ENCODE assay signal across 13 cellular contexts in the genomic region with DNA sequence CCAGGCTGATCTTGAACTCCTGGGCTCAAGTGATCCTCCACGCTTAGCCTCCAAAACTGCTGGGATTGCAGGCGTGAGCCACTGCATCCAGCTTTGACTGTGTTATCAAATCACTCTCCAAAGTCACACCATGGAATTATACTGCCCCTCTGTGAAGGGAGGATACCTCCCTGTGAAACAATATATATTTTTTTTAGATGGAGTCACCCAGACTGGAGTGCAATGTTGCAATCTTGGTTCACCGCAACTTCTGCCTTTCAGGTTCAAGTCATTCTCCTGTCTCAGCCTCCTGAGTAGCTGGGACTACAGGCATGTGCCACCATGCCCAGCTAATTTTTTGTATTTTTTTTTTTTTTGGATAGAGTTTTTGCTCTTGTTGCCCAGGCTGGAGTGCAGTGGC.
"Had no signal": no experiment of that assay in that cellular context is flagged by ENCODE, and none has a peak within 500 bp of the region (broad histone marks: within the 10 kb centered on the region; RNA-seq: fewer than 3 reads in every experiment).

No MANE protein-coding gene starts in this region.

- DNase-seq: activated CD4-positive, alpha-beta T cell treated with anti-CD3 and anti-CD28 coated beads, Interleukin-2, amount 50 U/mL, for 1 hour; activated CD4-positive, CD25-positive, alpha-beta regulatory T cell; activated naive CD4-positive, alpha-beta T cell treated with anti-CD3 and anti-CD28 coated beads, Interleukin-2, amount 50 U/mL, for 16 hours; activated T-cell treated with anti-CD3 and anti-CD28 coated beads for 4 hours; adrenal gland; colonic mucosa; effector CD8-positive, alpha-beta T cell; heart right ventricle; pancreas; thyroid gland had no signal

- H3K27ac ChIP-seq: adrenal gland, colonic mucosa, pancreas, thyroid gland, vagina had no signal

- H3K36me3 ChIP-seq: pancreas had no signal

- H3K27me3 ChIP-seq: adrenal gland, colonic mucosa, heart right ventricle, pancreas, thyroid gland, vagina had no signal

- H3K4me3 ChIP-seq: adrenal gland, colonic mucosa, heart right ventricle, pancreas, skin epidermis, thyroid gland, vagina had no signal

- H3K4me1 ChIP-seq: adrenal gland, colonic mucosa, pancreas, thyroid gland, vagina had no signal

- ATAC-seq: heart right ventricle, left lobe of liver had no signal

- H3K9me3 ChIP-seq: adrenal gland, colonic mucosa, heart right ventricle, pancreas, thyroid gland, vagina had no signal
